ENCODE assay signal across 27 cellular contexts in the genomic region with DNA sequence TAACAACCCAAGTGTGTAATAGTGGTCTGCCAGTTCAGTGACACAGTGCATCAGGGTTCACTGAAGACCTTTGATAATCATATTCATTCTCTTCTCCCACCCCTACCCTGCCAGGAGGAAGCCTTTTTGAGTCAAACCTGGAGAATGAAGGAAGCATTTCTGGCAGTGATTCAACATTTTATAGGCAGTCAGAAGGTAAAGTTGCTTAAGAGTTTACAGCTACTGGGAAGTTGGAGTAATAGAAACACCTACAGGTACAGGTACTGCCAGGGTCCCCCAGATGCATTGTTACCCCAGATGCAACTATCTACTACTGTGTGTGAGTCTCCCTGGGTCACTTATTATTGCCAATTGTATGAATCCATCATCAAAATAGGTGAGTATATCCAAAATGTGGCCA.
"Had no signal": no experiment of that assay in that cellular context is flagged by ENCODE, and none has a peak within 500 bp of the region (broad histone marks: within the 10 kb centered on the region; RNA-seq: fewer than 3 reads in every experiment).

No MANE protein-coding gene starts in this region.

- H3K36me3 ChIP-seq: heart left ventricle, left lung, lower lobe of right lung, right atrium auricular region, right lobe of liver, thyroid gland, transverse colon, upper lobe of left lung, vagina had no signal

- H3K4me2 ChIP-seq: smooth muscle cell had no signal

- H3K27me3 ChIP-seq: heart left ventricle, left lung, right atrium auricular region, right lobe of liver, stomach, testis, thyroid gland, transverse colon, upper lobe of left lung, vagina had no signal

- H3K79me2 ChIP-seq: parathyroid adenoma had no signal

- H3K4me3 ChIP-seq: heart left ventricle, left lung, lower lobe of right lung, psoas muscle, right atrium auricular region, right lobe of liver, smooth muscle cell, stomach, testis, thyroid gland, transverse colon, upper lobe of left lung, vagina had no signal

- H3K27ac ChIP-seq: heart left ventricle, left lung, lower lobe of right lung, parathyroid adenoma, psoas muscle, right atrium auricular region, right lobe of liver, stomach, testis, thyroid gland, transverse colon, upper lobe of left lung, vagina had no signal

- ATAC-seq: heart left ventricle; left cardiac atrium; left lung; lower lobe of right lung; naive thymus-derived CD8-positive, alpha-beta T cell; psoas muscle; right lobe of liver; stimulated activated memory B cell treated with anti-CD40 and anti-IgM and Interleukin-4, amounts not matched to agents 10 μg/mL and 1 μg/mL and 100 μg/mL, for 72 hours had no signal

- H3K9ac ChIP-seq: parathyroid adenoma had no signal

- H3K4me1 ChIP-seq: heart left ventricle, left lung, lower lobe of right lung, psoas muscle, right atrium auricular region, right lobe of liver, testis, thyroid gland, transverse colon, upper lobe of left lung, vagina had no signal

- DNase-seq: heart left ventricle; hypothalamus; immature natural killer cell; kidney; left cardiac atrium; left lung; lower lobe of right lung; mesendoderm; naive thymus-derived CD8-positive, alpha-beta T cell; nucleus accumbens; psoas muscle; right lobe of liver; stimulated activated CD4-positive, alpha-beta T cell treated with anti-CD3 and anti-CD28 coated beads, Interleukin-1b, Interleukin-23, amount 100 ng/mL, for 48 hours; stimulated activated CD4-positive, alpha-beta T cell treated with anti-CD3 and anti-CD28 coated beads, Interleukin-2, amount 100 ng/mL, for 48 hours; stimulated activated CD4-positive, alpha-beta T cell treated with anti-CD3 and anti-CD28 coated beads, Interleukin-4, amount 100 ng/mL, for 4 hours; stimulated activated CD8-positive, alpha-beta memory T cell treated with anti-CD3 and anti-CD28 coated beads, Interleukin-4, amount 100 ng/mL, for 48 hours; stimulated activated naive CD4-positive, alpha-beta T cell treated with Interleukin-2 at 50 U/mL for 16 hours; stomach; testis; thyroid gland; transverse colon; upper lobe of left lung had no signal

- H3K9me3 ChIP-seq: heart left ventricle, lower lobe of right lung, psoas muscle, right atrium auricular region, right lobe of liver, testis, thyroid gland, transverse colon, upper lobe of left lung, vagina had no signal
